Comparison of ENCODE assay signal across 9 cellular contexts in genomic region chr12:88242161-88242925, GRCh38.
DNase-seq lines count a peak whose midpoint lies in the region; ATAC-seq and TF ChIP-seq lines count a peak whose summit lies in the region.
"Had no signal": no experiment of that assay in that cellular context is flagged by ENCODE, and none has a peak within 500 bp of the region (broad histone marks: within the 10 kb centered on the region; RNA-seq: fewer than 3 reads in every experiment).

No MANE protein-coding gene starts in this region.

- no peaks in the 10 kb centered on the region for H4K20me1 ChIP-seq in HCT116 (ENCODE audit: insufficient read depth)

- TF ChIP-seq CTCF in HCT116 (IDR thresholded peaks at IDR 0.05 in 2 of 3, conservative IDR thresholded peaks at IDR 0.05 in 1 of 3; ENCODE audit: borderline replicate concordance in 1 of 3, insufficient read depth in 1 of 3, low read depth in 2 of 3, low read length in 2 of 3), result no peak

- peaks cover 5 to 36% of the 10 kb centered on the region in 2 experiments; a peak in 3 of 4 replicates for H3K4me1 ChIP-seq in HCT116 (ENCODE audit: control insufficient read depth in 1 of 2, insufficient read depth in 2 of 2, low read length in 2 of 2)
- no peaks in the 10 kb centered on the region for H3K4me1 ChIP-seq in right cardiac atrium (ENCODE audit: control insufficient read depth, insufficient read depth, low read length)

- ATAC-seq in HCT116 (peak; percentile 75), right cardiac atrium (peak in 1 of 2 donors; percentile 64), GM19452 (IDR thresholded peaks at IDR 0.05; ENCODE audit: unreplicated experiment) (no peak), HG02840 (IDR thresholded peaks at IDR 0.05; ENCODE audit: low FRiP score, unreplicated experiment) (no peak)

- H3K36me3 Mint-ChIP-seq in T-helper 2 cell treated with Interferon-gamma antibody and Interleukin-4, amounts not matched to agents 5 μg/mL and 100 μg/mL, for 36 hours (ENCODE audit: low read depth), result no peaks in the 10 kb centered on the region

- RAD21 ChIA-PET in HCT116 (lab: Charles Lee; ENCODE audit: low non-redundant PET in 1 of 2, low total read pairs in 2 of 2, uncharacterized antibody in 2 of 2, unreplicated experiment in 2 of 2), result no interaction called here

- H3K9me3 Mint-ChIP-seq in T-helper 2 cell treated with Interferon-gamma antibody and Interleukin-4, amounts not matched to agents 5 μg/mL and 100 μg/mL, for 36 hours, result peaks cover 5% of the 10 kb centered on the region

- H3K27ac Mint-ChIP-seq in T-helper 2 cell treated with Interferon-gamma antibody and Interleukin-4, amounts not matched to agents 5 μg/mL and 100 μg/mL, for 36 hours, result peak overlapping the region; percentile 60

- no peaks in the 10 kb centered on the region for H3K27me3 Mint-ChIP-seq in T-helper 2 cell treated with Interferon-gamma antibody and Interleukin-4, amounts not matched to agents 5 μg/mL and 100 μg/mL, for 36 hours (ENCODE audit: low read depth)

- H3K4me2 ChIP-seq in HCT116 (ENCODE audit: low read length), result peak overlapping the region; percentile 34

- H3K27ac ChIP-seq in HCT116 (ENCODE audit: low read depth, low read length), result no peak overlapping the region
- no peak overlapping the region for H3K27ac ChIP-seq in right cardiac atrium (ENCODE audit: low read length)
- H3K27ac ChIP-seq: VCaP had no signal

- H3K9me3 ChIP-seq in HCT116 (ENCODE audit: control insufficient read depth in 1 of 2, insufficient read depth in 1 of 2, low read depth in 1 of 2, low read length in 2 of 2) (no peaks in the 10 kb centered on the region; a peak in 1 of 4 replicates), right cardiac atrium (ENCODE audit: control insufficient read depth, low read length) (no peaks in the 10 kb centered on the region)

- 0 out of 2 replicates have a peak, but pooled peaks have one; percentile 11 for TF ChIP-seq RAD21 in HCT116 (IDR thresholded peaks at IDR 0.05; ENCODE audit: low read depth)

- peak overlapping the region; percentile 79 for H2AFZ ChIP-seq in HCT116 (ENCODE audit: low read depth, low read length, poor library complexity, severe bottlenecking)

- no peaks in the 10 kb centered on the region for H3K79me2 ChIP-seq in HCT116 (ENCODE audit: insufficient read depth, low read length)

- no TSS peak for BruUV-seq in HCT116 (replicated peaks; lab: Mats Ljungman, UMichigan)

- CTCF ChIA-PET in HCT116 (lab: Charles Lee), result no interaction called here

- no peaks in the 10 kb centered on the region for H3K27me3 ChIP-seq in HCT116 (ENCODE audit: insufficient read depth, low read length)
- no peaks in the 10 kb centered on the region for H3K27me3 ChIP-seq in right cardiac atrium (ENCODE audit: control insufficient read depth, insufficient read depth)

- H3K4me1 Mint-ChIP-seq in T-helper 2 cell treated with Interferon-gamma antibody and Interleukin-4, amounts not matched to agents 5 μg/mL and 100 μg/mL, for 36 hours (ENCODE audit: low read depth), result peaks cover 15% of the 10 kb centered on the region

- no peak overlapping the region for H3K4me3 ChIP-seq in HCT116 (replicated peaks in 1 of 2; ENCODE audit: low read depth in 1 of 2, low read length in 2 of 2)
- H3K4me3 ChIP-seq in right cardiac atrium (ENCODE audit: low read length), result no peak overlapping the region

- no peak overlapping the region for H3K4me3 Mint-ChIP-seq in T-helper 2 cell treated with Interferon-gamma antibody and Interleukin-4, amounts not matched to agents 5 μg/mL and 100 μg/mL, for 36 hours

- no peaks in the 10 kb centered on the region for H3K9me2 ChIP-seq in HCT116 (ENCODE audit: insufficient read depth)

- peak overlapping the region; percentile 6; the same call in 1 of the 2 replicates for H3K9ac ChIP-seq in HCT116 (ENCODE audit: low read length)

- intact Hi-C loops in HCT116 (cut with micrococcal nuclease), result no loop called here
- intact Hi-C loops in right cardiac atrium (cut with DNase I), result no loop called here

- POLR2A ChIA-PET in HCT116 (lab: Charles Lee), result no interaction called here

- DNase-seq in AG08395 (ENCODE audit: low spot score) (peak; percentile 85), HCT116 (ENCODE audit: low read depth, low spot score) (peak; percentile 87), right cardiac atrium (peak in 2 of 3 donors; percentile 14 to 23), SHP77 (lab: John Stamatoyannopoulos, UW) (no peak), NCI-H2227 (lab: John Stamatoyannopoulos, UW; ENCODE audit: unreplicated experiment) (no peak)
- DNase-seq in T-helper 2 cell treated with Interferon-gamma antibody and Interleukin-4, amounts not matched to agents 5 μg/mL and 100 μg/mL, for 36 hours (ENCODE audit: low spot score), result peak; percentile 63

- WGBS in right cardiac atrium, result 67% methylated on average over 2 of the region's 2 CpGs

- TF ChIP-seq POLR2A in HCT116 (IDR thresholded peaks at IDR 0.05; ENCODE audit: borderline replicate concordance, extremely low read depth, insufficient read depth, insufficient read length), result no peak

- H3K36me3 ChIP-seq in HCT116 (ENCODE audit: control insufficient read depth in 1 of 2, insufficient read depth in 2 of 2, low read length in 2 of 2), result no peaks in the 10 kb centered on the region

TF ChIP-seq in HCT116, 20 proteins besides CTCF, POLR2A, EP300 and RAD21 (continues in another document):
- TF ChIP-seq CBX3 (IDR thresholded peaks at IDR 0.05; ENCODE audit: low read depth) (peak; percentile 93), JUND (IDR thresholded peaks at IDR 0.05) (peak; percentile 89), MAX (IDR thresholded peaks at IDR 0.05) (peak; percentile 93), ZNF274 (IDR thresholded peaks at IDR 0.05; ENCODE audit: low read depth, low read length) (no peak), REST (IDR thresholded peaks at IDR 0.05; ENCODE audit: low read depth) (no peak), SP1 (IDR thresholded peaks at IDR 0.05; ENCODE audit: low read depth) (peak; percentile 86), SRF (IDR thresholded peaks at IDR 0.05; ENCODE audit: low read depth) (peak; percentile 67; the same call in 1 of the 2 replicates), YY1 (IDR thresholded peaks at IDR 0.05; ENCODE audit: extremely low read depth, insufficient replicate concordance, low read depth, low read length) (peak; percentile 23), EZH2 (IDR thresholded peaks at IDR 0.05) (no peak), CEBPB (IDR thresholded peaks at IDR 0.05; ENCODE audit: low read depth) (peak; percentile 79), POLR2AphosphoS5 (IDR thresholded peaks at IDR 0.05; ENCODE audit: low read depth, low read length) (peak; percentile 58; the same call in 1 of the 2 replicates), EZH2phosphoT487 (IDR thresholded peaks at IDR 0.05; ENCODE audit: borderline replicate concordance) (no peak), ELF1 (IDR thresholded peaks at IDR 0.05; ENCODE audit: borderline replicate concordance, low read depth) (no peak), ZFX (IDR thresholded peaks at IDR 0.05) (no peak), FOSL1 (IDR thresholded peaks at IDR 0.05; ENCODE audit: low read depth) (peak; percentile 97), EGR1 (IDR thresholded peaks at IDR 0.05; ENCODE audit: low read depth) (no peak), TCF7L2 (IDR thresholded peaks at IDR 0.05; ENCODE audit: borderline replicate concordance, extremely low read depth, insufficient read depth, insufficient read length) (no peak)
- TF ChIP-seq, protein P1, sequence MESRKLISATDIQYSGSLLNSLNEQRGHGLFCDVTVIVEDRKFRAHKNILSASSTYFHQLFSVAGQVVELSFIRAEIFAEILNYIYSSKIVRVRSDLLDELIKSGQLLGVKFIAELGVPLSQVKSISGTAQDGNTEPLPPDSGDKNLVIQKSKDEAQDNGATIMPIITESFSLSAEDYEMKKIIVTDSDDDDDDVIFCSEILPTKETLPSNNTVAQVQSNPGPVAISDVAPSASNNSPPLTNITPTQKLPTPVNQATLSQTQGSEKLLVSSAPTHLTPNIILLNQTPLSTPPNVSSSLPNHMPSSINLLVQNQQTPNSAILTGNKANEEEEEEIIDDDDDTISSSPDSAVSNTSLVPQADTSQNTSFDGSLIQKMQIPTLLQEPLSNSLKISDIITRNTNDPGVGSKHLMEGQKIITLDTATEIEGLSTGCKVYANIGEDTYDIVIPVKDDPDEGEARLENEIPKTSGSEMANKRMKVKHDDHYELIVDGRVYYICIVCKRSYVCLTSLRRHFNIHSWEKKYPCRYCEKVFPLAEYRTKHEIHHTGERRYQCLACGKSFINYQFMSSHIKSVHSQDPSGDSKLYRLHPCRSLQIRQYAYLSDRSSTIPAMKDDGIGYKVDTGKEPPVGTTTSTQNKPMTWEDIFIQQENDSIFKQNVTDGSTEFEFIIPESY (IDR thresholded peaks at IDR 0.05; ENCODE audit: extremely low read depth, insufficient replicate concordance, low read length), result no peak

Comparison
In these comparisons a context has a peak if more than half of its experiments do, and no peak if none do; other contexts are left out.
1. DNase-seq: peak in AG08395 (single experiment), HCT116 (single experiment), T-helper 2 cell treated with Interferon-gamma antibody and Interleukin-4, amounts not matched to agents 5 μg/mL and 100 μg/mL, for 36 hours (single experiment) and right cardiac atrium (2 of 3); none in SHP77 (0 of 2) and NCI-H2227 (single experiment).